9 cellular contexts compared by ENCODE assay signal in genomic region chr9:131290039-131290766, GRCh38. TPM values are rescaled to one million over a fixed set of nuclear protein-coding genes. Genes with fewer than 3 reads are reported as not detected.
DNase-seq lines count a peak whose midpoint lies in the region; ATAC-seq and TF ChIP-seq lines count a peak whose summit lies in the region.
"Had no signal": no experiment of that assay in that cellular context is flagged by ENCODE, and none has a peak within 500 bp of the region (broad histone marks: within the 10 kb centered on the region; RNA-seq: fewer than 3 reads in every experiment).

No MANE protein-coding gene starts in this region.

- no peak overlapping the region for H3K4me3 Mint-ChIP-seq in GM23338

- H3K27me3 ChIP-seq in GM23338 (ENCODE audit: insufficient read depth) (no peaks in the 10 kb centered on the region), brain microvascular endothelial cell (replicated peaks) (no peaks in the 10 kb centered on the region), iPS-20b (ENCODE audit: insufficient read depth, low read length) (no peaks in the 10 kb centered on the region), skeletal muscle tissue (ENCODE audit: control insufficient read depth in 3 of 3, insufficient read depth in 3 of 3, low read length in 3 of 3) (no peaks in the 10 kb centered on the region)

- H3K27ac ChIP-seq in GM23338 (ENCODE audit: low read depth) (no peak overlapping the region), brain microvascular endothelial cell (no peak overlapping the region), iPS-20b (ENCODE audit: low read length) (no peak overlapping the region), skeletal muscle tissue (ENCODE audit: low read depth, low read length) (peak overlapping the region; percentile 97)

- DNase-seq in GM23338 (ENCODE audit: low spot score) (no peak), brain microvascular endothelial cell (no peak), NCI-H2171 (lab: John Stamatoyannopoulos, UW) (no peak), NCI-H1048 (lab: John Stamatoyannopoulos, UW) (no peak), amniotic stem cell (lab: John Stamatoyannopoulos, UW) (no peak)
- DNase-seq: DND-41 had no signal

- no peaks in the 10 kb centered on the region for H3K36me3 ChIP-seq in GM23338 (ENCODE audit: insufficient read depth)
- H3K36me3 ChIP-seq in brain microvascular endothelial cell (replicated peaks), result no peaks in the 10 kb centered on the region
- H3K36me3 ChIP-seq in iPS-20b (ENCODE audit: insufficient read depth, low read depth, low read length), result no peaks in the 10 kb centered on the region
- peaks cover 20 to 26% (median 24%) of the 10 kb centered on the region in 3 donors for H3K36me3 ChIP-seq in skeletal muscle tissue (ENCODE audit: control insufficient read depth in 3 of 3, insufficient read depth in 3 of 3, low read length in 3 of 3)

- in situ Hi-C loops in brain microvascular endothelial cell (cut with HindIII; ENCODE audit: low pct_ligation_motif_present, low sequenced_read_pairs), result no loop called here

- peak; percentile 25 for ATAC-seq in GM23338
- ATAC-seq in GM19455 (IDR thresholded peaks at IDR 0.05; ENCODE audit: unreplicated experiment), result no peak

- H3K4me1 ChIP-seq in GM23338 (ENCODE audit: insufficient read depth), result no peaks in the 10 kb centered on the region; the same call in 1 of the 2 replicates
- no peaks in the 10 kb centered on the region; the same call in 1 of the 2 replicates for H3K4me1 ChIP-seq in iPS-20b (ENCODE audit: insufficient read depth, low read length)
- peaks cover 57 to 70% (median 70%) of the 10 kb centered on the region in 3 donors for H3K4me1 ChIP-seq in skeletal muscle tissue (ENCODE audit: control insufficient read depth in 3 of 3, insufficient read depth in 3 of 3, low read length in 3 of 3)

- no peaks in the 10 kb centered on the region for H4K20me1 ChIP-seq in GM23338 (replicated peaks; ENCODE audit: insufficient read depth)

- H3K9me3 Mint-ChIP-seq in GM23338, result no peaks in the 10 kb centered on the region

- no peak for TF ChIP-seq CTCF in GM23338 (conservative IDR thresholded peaks at IDR 0.05; ENCODE audit: low read depth in 2 of 2)
- no peak for TF ChIP-seq CTCF in brain microvascular endothelial cell (IDR thresholded peaks at IDR 0.05; ENCODE audit: low read depth, low read length, missing control alignments)

- 0 out of 2 replicates have a peak, but pooled peaks cover 4% of the 10 kb centered on the region for H3F3A ChIP-seq in GM23338 (replicated peaks; ENCODE audit: low read depth)

- H3K4me3 ChIP-seq in GM23338 (no peak overlapping the region), brain microvascular endothelial cell (ENCODE audit: low read depth, low read length) (peak overlapping the region; percentile 48), iPS-20b (ENCODE audit: low read length) (no peak overlapping the region; the same call in 1 of the 2 replicates), skeletal muscle tissue (ENCODE audit: low read length in 3 of 3) (peak overlapping the region; percentile 79 to 94 (median 92))

- H3K27me3 Mint-ChIP-seq in GM23338 (ENCODE audit: insufficient read depth, low read depth, poor library complexity), result peaks cover 13% of the 10 kb centered on the region

- no peaks in the 10 kb centered on the region for H3K79me2 ChIP-seq in GM23338 (replicated peaks; ENCODE audit: insufficient read depth)

- no peaks in the 10 kb centered on the region for H3K36me3 Mint-ChIP-seq in GM23338 (ENCODE audit: low read depth)

- H3K9ac ChIP-seq in iPS-20b (ENCODE audit: low read depth, low read length) (peak overlapping the region; percentile 37; the same call in 1 of the 2 replicates), skeletal muscle tissue (ENCODE audit: low read depth in 1 of 3, low read length in 3 of 3) (peak overlapping the region; percentile 95 to 99 (median 97))

- H3K4me1 Mint-ChIP-seq in GM23338, result peaks cover 16% of the 10 kb centered on the region

- H3K4me2 ChIP-seq in GM23338, result 0 out of 2 replicates have a peak overlapping the region, but pooled peaks have one; percentile 8

- no peaks in the 10 kb centered on the region for H3K9me2 ChIP-seq in GM23338 (ENCODE audit: insufficient read depth)

- H2AFZ ChIP-seq in GM23338, result peak overlapping the region; percentile 95

- H3K9me3 ChIP-seq in iPS-20b (ENCODE audit: insufficient read depth, low read depth, low read length) (no peaks in the 10 kb centered on the region), skeletal muscle tissue (ENCODE audit: control insufficient read depth in 3 of 3, low read length in 3 of 3) (no peaks in the 10 kb centered on the region)

- H3K27ac Mint-ChIP-seq in GM23338, result no peak overlapping the region

TF ChIP-seq in GM23338, 12 proteins besides CTCF, POLR2A, EP300 and RAD21:
- TF ChIP-seq ETS1 (IDR thresholded peaks at IDR 0.05) (no peak), NANOG (IDR thresholded peaks at IDR 0.05; ENCODE audit: borderline replicate concordance) (no peak), EZH2phosphoT487 (IDR thresholded peaks at IDR 0.05; ENCODE audit: unreplicated experiment) (no peak)
- TF ChIP-seq, protein P1, sequence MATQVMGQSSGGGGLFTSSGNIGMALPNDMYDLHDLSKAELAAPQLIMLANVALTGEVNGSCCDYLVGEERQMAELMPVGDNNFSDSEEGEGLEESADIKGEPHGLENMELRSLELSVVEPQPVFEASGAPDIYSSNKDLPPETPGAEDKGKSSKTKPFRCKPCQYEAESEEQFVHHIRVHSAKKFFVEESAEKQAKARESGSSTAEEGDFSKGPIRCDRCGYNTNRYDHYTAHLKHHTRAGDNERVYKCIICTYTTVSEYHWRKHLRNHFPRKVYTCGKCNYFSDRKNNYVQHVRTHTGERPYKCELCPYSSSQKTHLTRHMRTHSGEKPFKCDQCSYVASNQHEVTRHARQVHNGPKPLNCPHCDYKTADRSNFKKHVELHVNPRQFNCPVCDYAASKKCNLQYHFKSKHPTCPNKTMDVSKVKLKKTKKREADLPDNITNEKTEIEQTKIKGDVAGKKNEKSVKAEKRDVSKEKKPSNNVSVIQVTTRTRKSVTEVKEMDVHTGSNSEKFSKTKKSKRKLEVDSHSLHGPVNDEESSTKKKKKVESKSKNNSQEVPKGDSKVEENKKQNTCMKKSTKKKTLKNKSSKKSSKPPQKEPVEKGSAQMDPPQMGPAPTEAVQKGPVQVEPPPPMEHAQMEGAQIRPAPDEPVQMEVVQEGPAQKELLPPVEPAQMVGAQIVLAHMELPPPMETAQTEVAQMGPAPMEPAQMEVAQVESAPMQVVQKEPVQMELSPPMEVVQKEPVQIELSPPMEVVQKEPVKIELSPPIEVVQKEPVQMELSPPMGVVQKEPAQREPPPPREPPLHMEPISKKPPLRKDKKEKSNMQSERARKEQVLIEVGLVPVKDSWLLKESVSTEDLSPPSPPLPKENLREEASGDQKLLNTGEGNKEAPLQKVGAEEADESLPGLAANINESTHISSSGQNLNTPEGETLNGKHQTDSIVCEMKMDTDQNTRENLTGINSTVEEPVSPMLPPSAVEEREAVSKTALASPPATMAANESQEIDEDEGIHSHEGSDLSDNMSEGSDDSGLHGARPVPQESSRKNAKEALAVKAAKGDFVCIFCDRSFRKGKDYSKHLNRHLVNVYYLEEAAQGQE (IDR thresholded peaks at IDR 0.05; ENCODE audit: unreplicated experiment), result no peak

RNA-seq across cellular contexts. Expression of gene PLPP7, which starts 0.7 kb away (rescaled TPM):
- 2.4 and 4.4 TPM in 2 replicates for total RNA-seq in GM23338 (2014; rRNA removed; shearing (Covaris generic))
- polyA plus RNA-seq in GM23338 (2016; fragmentation: Nextera tagmentation; extraction: Ambion mirVana), result 1.6 and 2.0 TPM in 2 replicates
- 34.4 TPM for total RNA-seq in skeletal muscle tissue

RNA-seq across cellular contexts. Expression of gene FAM78A, which starts 13.9 kb away (rescaled TPM):
- 2.1 and 2.2 TPM in 2 replicates for total RNA-seq in GM23338 (2014; rRNA removed; shearing (Covaris generic))
- polyA plus RNA-seq in GM23338 (2016; fragmentation: Nextera tagmentation; extraction: Ambion mirVana), result 0.57 and 0.75 TPM in 2 replicates
- total RNA-seq in skeletal muscle tissue, result 14.6 TPM

Comparison
In these comparisons a context has a peak if more than half of its experiments do, and no peak if none do; other contexts are left out.
1. H3K4me3 ChIP-seq: peak in brain microvascular endothelial cell (single experiment) and skeletal muscle tissue (3 of 3); none in GM23338 (single experiment) and iPS-20b (single experiment).